1 cellular context compared by ENCODE assay signal in genomic region chr1:167297222-167298214, GRCh38.
TF ChIP-seq lines count a peak whose summit lies in the region.

No MANE protein-coding gene starts in this region.

TF ChIP-seq in HepG2, 621 proteins besides CTCF, POLR2A, EP300 and RAD21 (continued from another document and continues in another):
- TF ChIP-seq, protein P1, sequence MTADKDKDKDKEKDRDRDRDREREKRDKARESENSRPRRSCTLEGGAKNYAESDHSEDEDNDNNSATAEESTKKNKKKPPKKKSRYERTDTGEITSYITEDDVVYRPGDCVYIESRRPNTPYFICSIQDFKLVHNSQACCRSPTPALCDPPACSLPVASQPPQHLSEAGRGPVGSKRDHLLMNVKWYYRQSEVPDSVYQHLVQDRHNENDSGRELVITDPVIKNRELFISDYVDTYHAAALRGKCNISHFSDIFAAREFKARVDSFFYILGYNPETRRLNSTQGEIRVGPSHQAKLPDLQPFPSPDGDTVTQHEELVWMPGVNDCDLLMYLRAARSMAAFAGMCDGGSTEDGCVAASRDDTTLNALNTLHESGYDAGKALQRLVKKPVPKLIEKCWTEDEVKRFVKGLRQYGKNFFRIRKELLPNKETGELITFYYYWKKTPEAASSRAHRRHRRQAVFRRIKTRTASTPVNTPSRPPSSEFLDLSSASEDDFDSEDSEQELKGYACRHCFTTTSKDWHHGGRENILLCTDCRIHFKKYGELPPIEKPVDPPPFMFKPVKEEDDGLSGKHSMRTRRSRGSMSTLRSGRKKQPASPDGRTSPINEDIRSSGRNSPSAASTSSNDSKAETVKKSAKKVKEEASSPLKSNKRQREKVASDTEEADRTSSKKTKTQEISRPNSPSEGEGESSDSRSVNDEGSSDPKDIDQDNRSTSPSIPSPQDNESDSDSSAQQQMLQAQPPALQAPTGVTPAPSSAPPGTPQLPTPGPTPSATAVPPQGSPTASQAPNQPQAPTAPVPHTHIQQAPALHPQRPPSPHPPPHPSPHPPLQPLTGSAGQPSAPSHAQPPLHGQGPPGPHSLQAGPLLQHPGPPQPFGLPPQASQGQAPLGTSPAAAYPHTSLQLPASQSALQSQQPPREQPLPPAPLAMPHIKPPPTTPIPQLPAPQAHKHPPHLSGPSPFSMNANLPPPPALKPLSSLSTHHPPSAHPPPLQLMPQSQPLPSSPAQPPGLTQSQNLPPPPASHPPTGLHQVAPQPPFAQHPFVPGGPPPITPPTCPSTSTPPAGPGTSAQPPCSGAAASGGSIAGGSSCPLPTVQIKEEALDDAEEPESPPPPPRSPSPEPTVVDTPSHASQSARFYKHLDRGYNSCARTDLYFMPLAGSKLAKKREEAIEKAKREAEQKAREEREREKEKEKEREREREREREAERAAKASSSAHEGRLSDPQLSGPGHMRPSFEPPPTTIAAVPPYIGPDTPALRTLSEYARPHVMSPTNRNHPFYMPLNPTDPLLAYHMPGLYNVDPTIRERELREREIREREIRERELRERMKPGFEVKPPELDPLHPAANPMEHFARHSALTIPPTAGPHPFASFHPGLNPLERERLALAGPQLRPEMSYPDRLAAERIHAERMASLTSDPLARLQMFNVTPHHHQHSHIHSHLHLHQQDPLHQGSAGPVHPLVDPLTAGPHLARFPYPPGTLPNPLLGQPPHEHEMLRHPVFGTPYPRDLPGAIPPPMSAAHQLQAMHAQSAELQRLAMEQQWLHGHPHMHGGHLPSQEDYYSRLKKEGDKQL (CRISPR knock-in tag; IDR thresholded peaks at IDR 0.05; ENCODE audit: low read depth) = peak; percentile 34; the same call in 1 of the 2 replicates
- TF ChIP-seq KDM1A (CRISPR knock-in tag; IDR thresholded peaks at IDR 0.05) (peak; percentile 50; the same call in 1 of the 2 replicates), ZNF513 (CRISPR knock-in tag; conservative IDR thresholded peaks at IDR 0.05) (no peak), ATF7 (IDR thresholded peaks at IDR 0.05) (no peak), ATF7 (CRISPR knock-in tag; IDR thresholded peaks at IDR 0.05) (peak; percentile 38; the same call in 1 of the 2 replicates), PLRG1 (conservative IDR thresholded peaks at IDR 0.05) (no peak), HMG20A (CRISPR knock-in tag; IDR thresholded peaks at IDR 0.05; ENCODE audit: borderline replicate concordance) (peak; percentile 77), MED1 (CRISPR knock-in tag; IDR thresholded peaks at IDR 0.05) (peak; percentile 82), ZNF883 (CRISPR knock-in tag; IDR thresholded peaks at IDR 0.05; ENCODE audit: not compliant biosample characterization) (no peak), HOXA5 (CRISPR knock-in tag; IDR thresholded peaks at IDR 0.05) (0 out of 2 replicates have a peak, but pooled peaks have one; percentile 62), ZNF407 (CRISPR knock-in tag; IDR thresholded peaks at IDR 0.05; ENCODE audit: not compliant biosample characterization) (no peak), PHF5A (CRISPR knock-in tag; IDR thresholded peaks at IDR 0.05; ENCODE audit: low read depth, unreplicated experiment) (no peak), ZNF292 (CRISPR knock-in tag; IDR thresholded peaks at IDR 0.05; ENCODE audit: borderline replicate concordance, low read depth) (peak; percentile 54), ZBTB7B (CRISPR knock-in tag; IDR thresholded peaks at IDR 0.05) (peak; percentile 41; the same call in 1 of the 2 replicates), ESRRA (CRISPR knock-in tag; IDR thresholded peaks at IDR 0.05; ENCODE audit: low read depth) (peak; percentile 95), GATAD1 (CRISPR knock-in tag; IDR thresholded peaks at IDR 0.05) (peak; percentile 24; the same call in 1 of the 2 replicates), SNAPC5 (CRISPR knock-in tag; IDR thresholded peaks at IDR 0.05; ENCODE audit: borderline replicate concordance) (0 out of 2 replicates have a peak, but pooled peaks have one; percentile 12), MAZ (IDR thresholded peaks at IDR 0.05; ENCODE audit: borderline replicate concordance, low read depth, low read length) (no peak), MAZ (CRISPR knock-in tag; IDR thresholded peaks at IDR 0.05; ENCODE audit: low read depth) (no peak), ZNF12 (CRISPR knock-in tag; IDR thresholded peaks at IDR 0.05) (0 out of 2 replicates have a peak, but pooled peaks have one; percentile 42), ZNF776 (CRISPR knock-in tag; IDR thresholded peaks at IDR 0.05) (no peak), ZNF766 (CRISPR knock-in tag; IDR thresholded peaks at IDR 0.05; ENCODE audit: borderline replicate concordance) (peak; percentile 53; the same call in 1 of the 2 replicates), KLF16 (CRISPR knock-in tag; IDR thresholded peaks at IDR 0.05) (peak in 1 of 2 experiments; percentile 83; a peak in 2 of 4 replicates), ZNF547 (CRISPR knock-in tag; IDR thresholded peaks at IDR 0.05) (0 out of 2 replicates have a peak, but pooled peaks have one; percentile 33), ZNF329 (CRISPR knock-in tag; IDR thresholded peaks at IDR 0.05; ENCODE audit: low read depth) (no peak), RCOR2 (CRISPR knock-in tag; IDR thresholded peaks at IDR 0.05) (peak; percentile 44; the same call in 1 of the 2 replicates), MIXL1 (CRISPR knock-in tag; IDR thresholded peaks at IDR 0.05) (peak; percentile 73; the same call in 1 of the 2 replicates), BRF2 (CRISPR knock-in tag; IDR thresholded peaks at IDR 0.05) (0 out of 2 replicates have a peak, but pooled peaks have one; percentile 41), ELF3 (CRISPR knock-in tag; IDR thresholded peaks at IDR 0.05) (peak; percentile 98), RARA (CRISPR knock-in tag; IDR thresholded peaks at IDR 0.05) (peak; percentile 57), ZNF276 (CRISPR knock-in tag; IDR thresholded peaks at IDR 0.05; ENCODE audit: low read depth) (no peak), ZMYM2 (CRISPR knock-in tag; IDR thresholded peaks at IDR 0.05) (peak; percentile 69; the same call in 1 of the 2 replicates), ZNF589 (CRISPR knock-in tag; conservative IDR thresholded peaks at IDR 0.05) (no peak), ZNF30 (CRISPR knock-in tag; IDR thresholded peaks at IDR 0.05) (no peak), NONO (IDR thresholded peaks at IDR 0.05) (no peak), NONO (CRISPR knock-in tag; conservative IDR thresholded peaks at IDR 0.05) (0 out of 2 replicates have a peak, but pooled peaks have one; percentile 29), GFI1 (CRISPR knock-in tag; IDR thresholded peaks at IDR 0.05; ENCODE audit: borderline replicate concordance) (peak; percentile 83)
- TF ChIP-seq, protein P2, sequence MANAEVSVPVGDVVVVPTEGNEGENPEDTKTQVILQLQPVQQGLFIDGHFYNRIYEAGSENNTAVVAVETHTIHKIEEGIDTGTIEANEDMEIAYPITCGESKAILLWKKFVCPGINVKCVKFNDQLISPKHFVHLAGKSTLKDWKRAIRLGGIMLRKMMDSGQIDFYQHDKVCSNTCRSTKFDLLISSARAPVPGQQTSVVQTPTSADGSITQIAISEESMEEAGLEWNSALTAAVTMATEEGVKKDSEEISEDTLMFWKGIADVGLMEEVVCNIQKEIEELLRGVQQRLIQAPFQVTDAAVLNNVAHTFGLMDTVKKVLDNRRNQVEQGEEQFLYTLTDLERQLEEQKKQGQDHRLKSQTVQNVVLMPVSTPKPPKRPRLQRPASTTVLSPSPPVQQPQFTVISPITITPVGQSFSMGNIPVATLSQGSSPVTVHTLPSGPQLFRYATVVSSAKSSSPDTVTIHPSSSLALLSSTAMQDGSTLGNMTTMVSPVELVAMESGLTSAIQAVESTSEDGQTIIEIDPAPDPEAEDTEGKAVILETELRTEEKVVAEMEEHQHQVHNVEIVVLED (CRISPR knock-in tag; IDR thresholded peaks at IDR 0.05; ENCODE audit: borderline replicate concordance) = 0 out of 2 replicates have a peak, but pooled peaks have one; percentile 20
- TF ChIP-seq, protein P3, sequence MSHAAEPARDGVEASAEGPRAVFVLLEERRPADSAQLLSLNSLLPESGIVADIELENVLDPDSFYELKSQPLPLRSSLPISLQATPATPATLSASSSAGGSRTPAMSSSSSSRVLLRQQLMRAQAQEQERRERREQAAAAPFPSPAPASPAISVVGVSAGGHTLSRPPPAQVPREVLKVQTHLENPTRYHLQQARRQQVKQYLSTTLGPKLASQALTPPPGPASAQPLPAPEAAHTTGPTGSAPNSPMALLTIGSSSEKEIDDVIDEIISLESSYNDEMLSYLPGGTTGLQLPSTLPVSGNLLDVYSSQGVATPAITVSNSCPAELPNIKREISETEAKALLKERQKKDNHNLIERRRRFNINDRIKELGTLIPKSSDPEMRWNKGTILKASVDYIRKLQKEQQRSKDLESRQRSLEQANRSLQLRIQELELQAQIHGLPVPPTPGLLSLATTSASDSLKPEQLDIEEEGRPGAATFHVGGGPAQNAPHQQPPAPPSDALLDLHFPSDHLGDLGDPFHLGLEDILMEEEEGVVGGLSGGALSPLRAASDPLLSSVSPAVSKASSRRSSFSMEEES (CRISPR knock-in tag; IDR thresholded peaks at IDR 0.05) = peak; percentile 48; the same call in 1 of the 2 replicates
